8 cellular contexts compared by ENCODE assay signal in genomic region chr22:37545703-37546435, GRCh38. TPM values are rescaled to one million over a fixed set of nuclear protein-coding genes. Genes with fewer than 3 reads are reported as not detected.
DNase-seq lines count a peak whose midpoint lies in the region; TF ChIP-seq lines count a peak whose summit lies in the region.

No MANE protein-coding gene starts in this region.

- no peaks in the 10 kb centered on the region for H3K36me3 ChIP-seq in H7 (replicated peaks; ENCODE audit: control insufficient read depth, insufficient read depth, low read length)

- peak overlapping the region; percentile 54 to 98 (median 98) for H3K27ac Mint-ChIP-seq in brain

- no peaks in the 10 kb centered on the region for H3K9me3 Mint-ChIP-seq in brain

- H3K4me1 Mint-ChIP-seq in brain = peaks cover 52% of the 10 kb centered on the region

- no peaks in the 10 kb centered on the region for H3K36me3 Mint-ChIP-seq in brain

- no peaks in the 10 kb centered on the region for H3K27me3 ChIP-seq in H7 (ENCODE audit: control insufficient read depth, insufficient read depth, low read length)

- no peaks in the 10 kb centered on the region for H3K27me3 Mint-ChIP-seq in brain

- DNase-seq in H7 = peak; percentile 97
- no peak for DNase-seq in NCI-H2196 treated with DMSO at 0.1 percent for 48 hours (lab: John Stamatoyannopoulos, UW; ENCODE audit: unreplicated experiment)
- no peak for DNase-seq in GM13977 (ENCODE audit: low spot score)
- no peak for DNase-seq in MV-4-11 (lab: John Stamatoyannopoulos, UW)
- no peak for DNase-seq in NCI-H2107 (lab: John Stamatoyannopoulos, UW)

- peak overlapping the region; percentile 44 to 87 (median 81) for H3K27ac ChIP-seq in skin epidermis

- no peak overlapping the region for H3K4me3 Mint-ChIP-seq in brain

- peak overlapping the region; percentile 31 for H3K4me3 ChIP-seq in H7 (ENCODE audit: insufficient read depth, low read depth, low read length)
- H3K4me3 ChIP-seq in iPS-18c (ENCODE audit: insufficient read depth, low read depth, low read length) = peak overlapping the region; percentile 36; the same call in 1 of the 2 replicates
- H3K4me3 ChIP-seq in skin epidermis = peak overlapping the region in 5 of 7 experiments; percentile 1 to 23 (median 1)

- in situ Hi-C loops in GM13977 (cut with MboI; ENCODE audit: low pct_unique_long_range_greater_than_20kb, low sequenced_read_pairs, unreplicated experiment) = no loop called here

- TF ChIP-seq CTCF in brain (conservative IDR thresholded peaks at IDR 0.05) = no peak
- TF ChIP-seq CTCF in GM13977 (IDR thresholded peaks at IDR 0.05; ENCODE audit: extremely low read depth, insufficient read depth, missing control alignments) = no peak

- peaks cover 5% of the 10 kb centered on the region for H3K9me3 ChIP-seq in iPS-18c (ENCODE audit: control insufficient read depth, insufficient read depth, low read length)

RNA-seq across cellular contexts. Expression of gene CDC42EP1, which starts 14.4 kb away (rescaled TPM):
- total RNA-seq in H7 (2014; rRNA removed; shearing (Covaris generic)) = 13.3 and 22.5 TPM in 2 replicates
- polyA plus RNA-seq in brain (ENCODE audit: insufficient read depth, low read depth, low replicate concordance) = 69.7 TPM

RNA-seq across cellular contexts. Expression of gene CARD10, which starts 26.7 kb away (rescaled TPM):
- 16.5 and 18.4 TPM in 2 replicates for total RNA-seq in H7 (2014; rRNA removed; shearing (Covaris generic))
- polyA plus RNA-seq in brain (ENCODE audit: insufficient read depth, low read depth, low replicate concordance) = 3.7 TPM

RNA-seq across cellular contexts. Expression of gene LGALS2, which starts 34.0 kb away (rescaled TPM):
- not detected in 2 replicates for total RNA-seq in H7 (2014; rRNA removed; shearing (Covaris generic))
- not detected for polyA plus RNA-seq in brain (ENCODE audit: insufficient read depth, low read depth, low replicate concordance)

RNA-seq across cellular contexts. Expression of gene MFNG, which starts 59.7 kb away (rescaled TPM):
- total RNA-seq in H7 (2014; rRNA removed; shearing (Covaris generic)) = 1.3 and 5.1 TPM in 2 replicates
- polyA plus RNA-seq in brain (ENCODE audit: insufficient read depth, low read depth, low replicate concordance) = 6.8 TPM
